1 cellular context compared by ENCODE assay signal in the genomic region with DNA sequence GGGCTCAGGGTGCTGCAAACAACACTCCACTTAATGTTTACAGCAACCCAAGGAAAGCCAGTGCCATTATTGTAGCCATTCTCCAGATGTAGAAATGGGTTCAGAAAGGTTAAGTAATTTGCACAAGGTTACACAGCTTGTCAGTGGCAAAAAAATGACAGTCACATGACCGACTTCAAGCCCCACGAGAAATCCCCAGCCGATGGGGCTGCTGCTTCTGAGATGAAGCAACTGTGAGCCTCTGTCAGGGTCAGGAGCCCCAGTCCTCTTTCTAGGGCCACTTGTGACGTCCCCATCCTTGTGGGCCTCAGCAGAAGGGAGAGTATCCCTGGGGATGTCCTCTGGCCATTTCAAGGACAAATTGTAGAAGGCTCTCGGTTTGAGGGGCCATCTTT.
TF ChIP-seq lines count a peak whose summit lies in the region.

No MANE protein-coding gene starts in this region.

TF ChIP-seq in H1, 55 proteins besides CTCF, POLR2A, EP300 and RAD21 (continued from another document):
- TF ChIP-seq, protein P1, sequence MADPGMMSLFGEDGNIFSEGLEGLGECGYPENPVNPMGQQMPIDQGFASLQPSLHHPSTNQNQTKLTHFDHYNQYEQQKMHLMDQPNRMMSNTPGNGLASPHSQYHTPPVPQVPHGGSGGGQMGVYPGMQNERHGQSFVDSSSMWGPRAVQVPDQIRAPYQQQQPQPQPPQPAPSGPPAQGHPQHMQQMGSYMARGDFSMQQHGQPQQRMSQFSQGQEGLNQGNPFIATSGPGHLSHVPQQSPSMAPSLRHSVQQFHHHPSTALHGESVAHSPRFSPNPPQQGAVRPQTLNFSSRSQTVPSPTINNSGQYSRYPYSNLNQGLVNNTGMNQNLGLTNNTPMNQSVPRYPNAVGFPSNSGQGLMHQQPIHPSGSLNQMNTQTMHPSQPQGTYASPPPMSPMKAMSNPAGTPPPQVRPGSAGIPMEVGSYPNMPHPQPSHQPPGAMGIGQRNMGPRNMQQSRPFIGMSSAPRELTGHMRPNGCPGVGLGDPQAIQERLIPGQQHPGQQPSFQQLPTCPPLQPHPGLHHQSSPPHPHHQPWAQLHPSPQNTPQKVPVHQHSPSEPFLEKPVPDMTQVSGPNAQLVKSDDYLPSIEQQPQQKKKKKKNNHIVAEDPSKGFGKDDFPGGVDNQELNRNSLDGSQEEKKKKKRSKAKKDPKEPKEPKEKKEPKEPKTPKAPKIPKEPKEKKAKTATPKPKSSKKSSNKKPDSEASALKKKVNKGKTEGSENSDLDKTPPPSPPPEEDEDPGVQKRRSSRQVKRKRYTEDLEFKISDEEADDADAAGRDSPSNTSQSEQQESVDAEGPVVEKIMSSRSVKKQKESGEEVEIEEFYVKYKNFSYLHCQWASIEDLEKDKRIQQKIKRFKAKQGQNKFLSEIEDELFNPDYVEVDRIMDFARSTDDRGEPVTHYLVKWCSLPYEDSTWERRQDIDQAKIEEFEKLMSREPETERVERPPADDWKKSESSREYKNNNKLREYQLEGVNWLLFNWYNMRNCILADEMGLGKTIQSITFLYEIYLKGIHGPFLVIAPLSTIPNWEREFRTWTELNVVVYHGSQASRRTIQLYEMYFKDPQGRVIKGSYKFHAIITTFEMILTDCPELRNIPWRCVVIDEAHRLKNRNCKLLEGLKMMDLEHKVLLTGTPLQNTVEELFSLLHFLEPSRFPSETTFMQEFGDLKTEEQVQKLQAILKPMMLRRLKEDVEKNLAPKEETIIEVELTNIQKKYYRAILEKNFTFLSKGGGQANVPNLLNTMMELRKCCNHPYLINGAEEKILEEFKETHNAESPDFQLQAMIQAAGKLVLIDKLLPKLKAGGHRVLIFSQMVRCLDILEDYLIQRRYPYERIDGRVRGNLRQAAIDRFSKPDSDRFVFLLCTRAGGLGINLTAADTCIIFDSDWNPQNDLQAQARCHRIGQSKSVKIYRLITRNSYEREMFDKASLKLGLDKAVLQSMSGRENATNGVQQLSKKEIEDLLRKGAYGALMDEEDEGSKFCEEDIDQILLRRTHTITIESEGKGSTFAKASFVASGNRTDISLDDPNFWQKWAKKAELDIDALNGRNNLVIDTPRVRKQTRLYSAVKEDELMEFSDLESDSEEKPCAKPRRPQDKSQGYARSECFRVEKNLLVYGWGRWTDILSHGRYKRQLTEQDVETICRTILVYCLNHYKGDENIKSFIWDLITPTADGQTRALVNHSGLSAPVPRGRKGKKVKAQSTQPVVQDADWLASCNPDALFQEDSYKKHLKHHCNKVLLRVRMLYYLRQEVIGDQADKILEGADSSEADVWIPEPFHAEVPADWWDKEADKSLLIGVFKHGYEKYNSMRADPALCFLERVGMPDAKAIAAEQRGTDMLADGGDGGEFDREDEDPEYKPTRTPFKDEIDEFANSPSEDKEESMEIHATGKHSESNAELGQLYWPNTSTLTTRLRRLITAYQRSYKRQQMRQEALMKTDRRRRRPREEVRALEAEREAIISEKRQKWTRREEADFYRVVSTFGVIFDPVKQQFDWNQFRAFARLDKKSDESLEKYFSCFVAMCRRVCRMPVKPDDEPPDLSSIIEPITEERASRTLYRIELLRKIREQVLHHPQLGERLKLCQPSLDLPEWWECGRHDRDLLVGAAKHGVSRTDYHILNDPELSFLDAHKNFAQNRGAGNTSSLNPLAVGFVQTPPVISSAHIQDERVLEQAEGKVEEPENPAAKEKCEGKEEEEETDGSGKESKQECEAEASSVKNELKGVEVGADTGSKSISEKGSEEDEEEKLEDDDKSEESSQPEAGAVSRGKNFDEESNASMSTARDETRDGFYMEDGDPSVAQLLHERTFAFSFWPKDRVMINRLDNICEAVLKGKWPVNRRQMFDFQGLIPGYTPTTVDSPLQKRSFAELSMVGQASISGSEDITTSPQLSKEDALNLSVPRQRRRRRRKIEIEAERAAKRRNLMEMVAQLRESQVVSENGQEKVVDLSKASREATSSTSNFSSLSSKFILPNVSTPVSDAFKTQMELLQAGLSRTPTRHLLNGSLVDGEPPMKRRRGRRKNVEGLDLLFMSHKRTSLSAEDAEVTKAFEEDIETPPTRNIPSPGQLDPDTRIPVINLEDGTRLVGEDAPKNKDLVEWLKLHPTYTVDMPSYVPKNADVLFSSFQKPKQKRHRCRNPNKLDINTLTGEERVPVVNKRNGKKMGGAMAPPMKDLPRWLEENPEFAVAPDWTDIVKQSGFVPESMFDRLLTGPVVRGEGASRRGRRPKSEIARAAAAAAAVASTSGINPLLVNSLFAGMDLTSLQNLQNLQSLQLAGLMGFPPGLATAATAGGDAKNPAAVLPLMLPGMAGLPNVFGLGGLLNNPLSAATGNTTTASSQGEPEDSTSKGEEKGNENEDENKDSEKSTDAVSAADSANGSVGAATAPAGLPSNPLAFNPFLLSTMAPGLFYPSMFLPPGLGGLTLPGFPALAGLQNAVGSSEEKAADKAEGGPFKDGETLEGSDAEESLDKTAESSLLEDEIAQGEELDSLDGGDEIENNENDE (IDR thresholded peaks at IDR 0.05; ENCODE audit: insufficient replicate concordance, low read length): no peak
- TF ChIP-seq EGR1 (IDR thresholded peaks at IDR 0.05; ENCODE audit: borderline replicate concordance, low read depth, low read length) (no peak), SAP30 (IDR thresholded peaks at IDR 0.05; ENCODE audit: insufficient read depth, insufficient replicate concordance, low read length) (no peak), SRF (IDR thresholded peaks at IDR 0.05; ENCODE audit: low read depth, low read length) (no peak), NANOG (IDR thresholded peaks at IDR 0.05; ENCODE audit: insufficient read depth, low read depth, low read length, poor library complexity, severe bottlenecking) (no peak), JUN (IDR thresholded peaks at IDR 0.05; ENCODE audit: low read depth, low read length) (no peak), SIX5 (IDR thresholded peaks at IDR 0.05; ENCODE audit: low read depth, low read length) (no peak), KDM4A (IDR thresholded peaks at IDR 0.05; ENCODE audit: low read depth, low read length, severe bottlenecking) (no peak), TAF1 (IDR thresholded peaks at IDR 0.05; ENCODE audit: low read depth, low read length) (no peak), JUND (IDR thresholded peaks at IDR 0.05; ENCODE audit: low read length) (no peak), CEBPB (IDR thresholded peaks at IDR 0.05; ENCODE audit: low read depth, low read length) (no peak), SUZ12 (IDR thresholded peaks at IDR 0.05; ENCODE audit: low read length) (no peak), EZH2 (IDR thresholded peaks at IDR 0.05; ENCODE audit: low read depth, low read length, severe bottlenecking) (no peak)
- TF ChIP-seq, protein P2, sequence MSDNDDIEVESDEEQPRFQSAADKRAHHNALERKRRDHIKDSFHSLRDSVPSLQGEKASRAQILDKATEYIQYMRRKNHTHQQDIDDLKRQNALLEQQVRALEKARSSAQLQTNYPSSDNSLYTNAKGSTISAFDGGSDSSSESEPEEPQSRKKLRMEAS (IDR thresholded peaks at IDR 0.05): no peak
TF ChIP-seq in H1: peak in this region for 0.
